ENCODE assay signal across 18 cellular contexts in genomic region chr18:70598406-70598805, GRCh38.
"Had no signal": no experiment of that assay in that cellular context is flagged by ENCODE, and none has a peak within 500 bp of the region (broad histone marks: within the 10 kb centered on the region; RNA-seq: fewer than 3 reads in every experiment).

No MANE protein-coding gene starts in this region.

- H3K4me1 Mint-ChIP-seq: activated B cell treated with CpG ODN at 0.5 μM for 24 hours; activated T-helper 17 cell treated with anti-CD3 and anti-CD28 coated beads, Interleukin-2, amount 50 U/mL, for 72 hours had no signal

- H3K27ac ChIP-seq: adrenal gland, body of pancreas, breast epithelium, SJCRH30, SK-N-MC, VCaP had no signal

- ATAC-seq: body of pancreas, Panc1 had no signal

- H3K36me3 Mint-ChIP-seq: activated CD4-positive, alpha-beta memory T cell treated with anti-CD3 and anti-CD28 coated beads for 36 hours; activated naive CD4-positive, alpha-beta T cell treated with anti-CD3 and anti-CD28 coated beads, Interleukin-2, amount 50 U/mL, for 72 hours; T-cell had no signal

- H3K9me3 ChIP-seq: adrenal gland, body of pancreas, breast epithelium, SJCRH30 had no signal

- DNase-seq: NCI-H187 treated with DMSO at 0.1 percent for 48 hours, NCI-H2171 treated with DMSO at 0.1 percent for 48 hours, NCI-H2227 treated with DMSO at 0.1 percent for 48 hours, NCI-H526 treated with DMSO at 0.1 percent for 48 hours, NCI-H774 had no signal

- H3K4me3 ChIP-seq: adrenal gland, body of pancreas, breast epithelium, SJCRH30, SK-N-MC had no signal

- H3K4me1 ChIP-seq: adrenal gland, body of pancreas, breast epithelium, SJCRH30 had no signal

- H3K27ac Mint-ChIP-seq: activated B cell treated with CpG ODN at 0.5 μM for 24 hours; activated T-helper 17 cell treated with anti-CD3 and anti-CD28 coated beads, Interleukin-2, amount 50 U/mL, for 72 hours had no signal

- H3K27me3 ChIP-seq: adrenal gland, body of pancreas, breast epithelium, SJCRH30 had no signal

- H3K4me3 Mint-ChIP-seq: activated B cell treated with CpG ODN at 0.5 μM for 24 hours; activated CD4-positive, alpha-beta memory T cell treated with anti-CD3 and anti-CD28 coated beads for 36 hours had no signal

- H3K27me3 Mint-ChIP-seq: activated B cell treated with CpG ODN at 0.5 μM for 24 hours; activated CD4-positive, alpha-beta memory T cell treated with anti-CD3 and anti-CD28 coated beads for 36 hours; activated T-helper 17 cell treated with anti-CD3 and anti-CD28 coated beads, Interleukin-2, amount 50 U/mL, for 72 hours; T-cell had no signal

- H3K36me3 ChIP-seq: adrenal gland, breast epithelium, SJCRH30 had no signal

- H3K9me3 Mint-ChIP-seq: activated B cell treated with CpG ODN at 0.5 μM for 24 hours; activated CD4-positive, alpha-beta memory T cell treated with anti-CD3 and anti-CD28 coated beads for 36 hours; activated naive CD4-positive, alpha-beta T cell treated with anti-CD3 and anti-CD28 coated beads, Interleukin-2, amount 50 U/mL, for 72 hours; activated T-cell treated with anti-CD3 and anti-CD28 coated beads, Interleukin-2, amount 50 U/mL, for 72 hours; activated T-helper 17 cell treated with anti-CD3 and anti-CD28 coated beads, Interleukin-2, amount 50 U/mL, for 72 hours had no signal
